1 cellular context compared by ENCODE assay signal in the genomic region with DNA sequence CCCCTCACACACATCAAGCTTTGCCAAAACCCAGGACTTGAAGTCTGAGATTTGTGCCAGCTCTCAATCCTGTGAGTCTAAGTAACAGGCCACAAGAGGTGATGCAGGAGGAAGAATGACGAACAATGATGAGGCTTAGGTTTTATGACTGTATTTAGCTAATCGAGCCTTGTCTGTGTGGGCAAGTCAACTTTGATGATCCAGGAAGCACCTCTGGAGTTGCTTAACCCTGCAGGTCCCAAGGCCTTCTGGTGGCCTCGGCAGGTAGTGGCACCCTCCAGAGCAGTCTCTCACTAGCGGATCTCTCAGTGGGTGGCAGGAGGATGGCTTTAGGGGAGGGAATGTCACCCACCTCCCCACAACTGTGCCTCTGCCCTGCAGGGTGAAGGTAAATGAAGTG.
TF ChIP-seq lines count a peak whose summit lies in the region.

No MANE protein-coding gene starts in this region.

TF ChIP-seq in H1, 55 proteins besides CTCF, POLR2A, EP300 and RAD21:
- peak; percentile 39; the same call in 1 of the 2 replicates for TF ChIP-seq CEBPB (IDR thresholded peaks at IDR 0.05; ENCODE audit: low read depth, low read length)
- no peak for TF ChIP-seq ZNF274 (IDR thresholded peaks at IDR 0.05; ENCODE audit: borderline replicate concordance, extremely low read depth, low read length)
